Comparison of ENCODE assay signal across 9 cellular contexts in genomic region chr19:2775556-2776430, GRCh38. TPM values are rescaled to one million over a fixed set of nuclear protein-coding genes. Genes with fewer than 3 reads are reported as not detected.
DNase-seq lines count a peak whose midpoint lies in the region; ATAC-seq and TF ChIP-seq lines count a peak whose summit lies in the region.
"Had no signal": no experiment of that assay in that cellular context is flagged by ENCODE, and none has a peak within 500 bp of the region (broad histone marks: within the 10 kb centered on the region; RNA-seq: fewer than 3 reads in every experiment).

No MANE protein-coding gene starts in this region.

- H3K27ac ChIP-seq in osteoblast (ENCODE audit: low read depth, low read length) (peak overlapping the region; percentile 89), temporal lobe (ENCODE audit: low read depth, low read length) (peak overlapping the region; percentile 38)

- CTCF ChIA-PET in activated CD8-positive, alpha-beta memory T cell treated with anti-CD3 and anti-CD28 coated beads, Interleukin-2, amount 10 ng/mL, durations not matched to agents 7 days and 5 days (lab: Charles Lee) = interaction anchor here (1.3 kb wide), 1 partner anchor 127 kb away, joined by 7 read pairs; no protein-coding TSS in a partner anchor

- H3K4me3 Mint-ChIP-seq in activated CD8-positive, alpha-beta memory T cell treated with anti-CD3 and anti-CD28 coated beads, Interleukin-2, amount 10 ng/mL, durations not matched to agents 7 days and 5 days = peak overlapping the region; percentile 69
- peak overlapping the region; percentile 67 for H3K4me3 Mint-ChIP-seq in endothelial cell (ENCODE audit: unreplicated experiment)

- H3K4me1 Mint-ChIP-seq in activated CD8-positive, alpha-beta memory T cell treated with anti-CD3 and anti-CD28 coated beads, Interleukin-2, amount 10 ng/mL, durations not matched to agents 7 days and 5 days = peaks cover 31% of the 10 kb centered on the region
- H3K4me1 Mint-ChIP-seq in endothelial cell (ENCODE audit: unreplicated experiment) = peaks cover 15% of the 10 kb centered on the region

- peak overlapping the region; percentile 80 for H3K4me2 ChIP-seq in osteoblast (ENCODE audit: insufficient read depth, low read length)

- peaks cover 57% of the 10 kb centered on the region for H4K20me1 ChIP-seq in osteoblast (ENCODE audit: insufficient read depth, low read length)

- peaks cover 4% of the 10 kb centered on the region for H3K36me3 ChIP-seq in osteoblast (ENCODE audit: insufficient read depth, low read length)
- H3K36me3 ChIP-seq: pancreas had no signal

- peaks cover 12% of the 10 kb centered on the region for H3K36me3 Mint-ChIP-seq in activated CD8-positive, alpha-beta memory T cell treated with anti-CD3 and anti-CD28 coated beads, Interleukin-2, amount 10 ng/mL, durations not matched to agents 7 days and 5 days
- peaks cover 18% of the 10 kb centered on the region for H3K36me3 Mint-ChIP-seq in endothelial cell (ENCODE audit: low read depth, unreplicated experiment)

- H3K9me3 ChIP-seq in osteoblast (ENCODE audit: low read depth, low read length) = no peaks in the 10 kb centered on the region
- H3K9me3 ChIP-seq: pancreas had no signal

- peak; percentile 88 for ATAC-seq in activated CD8-positive, alpha-beta memory T cell treated with anti-CD3 and anti-CD28 coated beads, Interleukin-2, amount 10 ng/mL, durations not matched to agents 7 days and 5 days
- ATAC-seq in HG02973 (IDR thresholded peaks at IDR 0.05; ENCODE audit: unreplicated experiment) (no peak), HG03045 (IDR thresholded peaks at IDR 0.05; ENCODE audit: unreplicated experiment) (no peak)

- no peaks in the 10 kb centered on the region for H3K9me3 Mint-ChIP-seq in activated CD8-positive, alpha-beta memory T cell treated with anti-CD3 and anti-CD28 coated beads, Interleukin-2, amount 10 ng/mL, durations not matched to agents 7 days and 5 days (ENCODE audit: low read depth)
- no peaks in the 10 kb centered on the region for H3K9me3 Mint-ChIP-seq in endothelial cell (ENCODE audit: unreplicated experiment)

- H2AFZ ChIP-seq in osteoblast (ENCODE audit: low read length) = peak overlapping the region; percentile 77

- peak; percentile 11 for DNase-seq in HCEC 1CT
- DNase-seq in activated CD8-positive, alpha-beta memory T cell treated with anti-CD3 and anti-CD28 coated beads, Interleukin-2, amount 10 ng/mL, durations not matched to agents 7 days and 5 days = peak; percentile 89
- DNase-seq in endothelial cell (ENCODE audit: low spot score) = no peak
- peak; percentile 97 for DNase-seq in osteoblast (ENCODE audit: insufficient read length, low spot score, missing footprints)
- DNase-seq in NCI-H146 (lab: John Stamatoyannopoulos, UW) = no peak
- DNase-seq: pancreas had no signal

- peaks cover 91% of the 10 kb centered on the region for H3K79me2 ChIP-seq in osteoblast (ENCODE audit: insufficient read depth, low read length)

- H3K27me3 ChIP-seq in osteoblast (ENCODE audit: insufficient read depth, low read length) = no peaks in the 10 kb centered on the region
- H3K27me3 ChIP-seq: pancreas had no signal

- TF ChIP-seq CTCF in endothelial cell (IDR thresholded peaks at IDR 0.05; ENCODE audit: unreplicated experiment) (no peak), osteoblast (IDR thresholded peaks at IDR 0.05; ENCODE audit: extremely low read depth, low read depth, low read length) (no peak)

- no peaks in the 10 kb centered on the region for H3K27me3 Mint-ChIP-seq in activated CD8-positive, alpha-beta memory T cell treated with anti-CD3 and anti-CD28 coated beads, Interleukin-2, amount 10 ng/mL, durations not matched to agents 7 days and 5 days
- H3K27me3 Mint-ChIP-seq in endothelial cell (ENCODE audit: unreplicated experiment) = peaks cover 6% of the 10 kb centered on the region

- H3K4me3 ChIP-seq in osteoblast (ENCODE audit: insufficient read depth, low read length) = peak overlapping the region; percentile 58
- H3K4me3 ChIP-seq: pancreas had no signal

- H3K27ac Mint-ChIP-seq in activated CD8-positive, alpha-beta memory T cell treated with anti-CD3 and anti-CD28 coated beads, Interleukin-2, amount 10 ng/mL, durations not matched to agents 7 days and 5 days = peak overlapping the region; percentile 85
- no peak overlapping the region for H3K27ac Mint-ChIP-seq in endothelial cell (ENCODE audit: unreplicated experiment)

- H3K4me1 ChIP-seq in osteoblast (ENCODE audit: insufficient read depth, low read length) = peaks cover 17% of the 10 kb centered on the region
- H3K4me1 ChIP-seq: pancreas had no signal

RNA-seq across cellular contexts. Expression of gene SGTA, which starts 7.3 kb away (rescaled TPM):
- total RNA-seq in activated CD8-positive, alpha-beta memory T cell treated with anti-CD3 and anti-CD28 coated beads, Interleukin-2, amount 10 ng/mL, durations not matched to agents 7 days and 5 days = 10 to 100 TPM; 49.3 to 58.6 TPM
- 60.4 TPM for total RNA-seq in endothelial cell (ENCODE audit: unreplicated experiment)
- 35.9 and 38.7 TPM in 2 replicates for total RNA-seq in osteoblast
- 30.2 TPM for total RNA-seq in temporal lobe

RNA-seq across cellular contexts. Expression of gene THOP1, which starts 9.5 kb away (rescaled TPM):
- 100 to 1,000 TPM; 138 to 139 TPM for total RNA-seq in activated CD8-positive, alpha-beta memory T cell treated with anti-CD3 and anti-CD28 coated beads, Interleukin-2, amount 10 ng/mL, durations not matched to agents 7 days and 5 days
- 56.8 TPM for total RNA-seq in endothelial cell (ENCODE audit: unreplicated experiment)
- total RNA-seq in osteoblast = 45.6 and 49.5 TPM in 2 replicates
- 31.5 TPM for total RNA-seq in temporal lobe

RNA-seq across cellular contexts. Expression of gene SLC39A3, which starts 36.0 kb away (rescaled TPM):
- 10 to 100 TPM; 36.9 to 41.3 TPM for total RNA-seq in activated CD8-positive, alpha-beta memory T cell treated with anti-CD3 and anti-CD28 coated beads, Interleukin-2, amount 10 ng/mL, durations not matched to agents 7 days and 5 days
- 28.7 TPM for total RNA-seq in endothelial cell (ENCODE audit: unreplicated experiment)
- total RNA-seq in osteoblast = 33.0 and 33.7 TPM in 2 replicates
- total RNA-seq in temporal lobe = 15.0 TPM

RNA-seq across cellular contexts. Expression of gene ZNF554, which starts 43.9 kb away (rescaled TPM):
- 1 to 10 TPM; 1.1 to 1.6 TPM for total RNA-seq in activated CD8-positive, alpha-beta memory T cell treated with anti-CD3 and anti-CD28 coated beads, Interleukin-2, amount 10 ng/mL, durations not matched to agents 7 days and 5 days
- total RNA-seq in endothelial cell (ENCODE audit: unreplicated experiment) (9.0 TPM), osteoblast (5.6 and 5.8 TPM in 2 replicates), temporal lobe (13.0 TPM)

RNA-seq across cellular contexts. Expression of gene DIRAS1, which starts 54.6 kb away (rescaled TPM):
- not detected for total RNA-seq in activated CD8-positive, alpha-beta memory T cell treated with anti-CD3 and anti-CD28 coated beads, Interleukin-2, amount 10 ng/mL, durations not matched to agents 7 days and 5 days
- total RNA-seq in endothelial cell (ENCODE audit: unreplicated experiment) (0.82 TPM), osteoblast (12.4 and 14.8 TPM in 2 replicates), temporal lobe (21.4 TPM)

Comparison
In these comparisons a context has a peak if more than half of its experiments do, and no peak if none do; other contexts are left out.
1. DNase-seq: peak in HCEC 1CT (single experiment), activated CD8-positive, alpha-beta memory T cell treated with anti-CD3 and anti-CD28 coated beads, Interleukin-2, amount 10 ng/mL, durations not matched to agents 7 days and 5 days (single experiment) and osteoblast (single experiment); none in endothelial cell (single experiment) and NCI-H146 (single experiment).